Comparison of ENCODE assay signal across 17 cellular contexts in the genomic region with DNA sequence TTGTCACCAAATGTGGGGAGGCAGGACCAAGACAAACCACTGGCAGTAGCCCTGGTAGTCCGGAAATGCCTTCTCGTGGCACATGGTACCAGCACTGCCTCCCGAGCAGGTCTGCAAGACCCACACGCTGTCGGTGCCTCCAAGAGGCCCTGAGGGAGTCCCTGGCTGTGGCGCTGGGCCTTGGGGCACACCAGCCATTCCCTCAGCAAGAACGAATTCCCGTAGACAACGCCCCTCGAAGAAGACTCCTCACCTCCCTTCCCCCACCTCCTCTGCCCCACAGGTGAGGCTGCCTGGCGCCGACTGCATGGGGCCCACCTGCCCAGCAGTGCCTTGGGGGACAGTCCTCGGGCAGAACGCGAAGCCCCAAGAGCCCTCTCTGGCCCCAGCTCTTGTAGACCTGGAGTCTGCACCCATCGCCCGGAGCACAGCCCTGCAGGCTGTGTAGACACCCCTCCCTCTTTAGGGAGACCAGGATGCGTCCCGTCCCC.
"Had no signal": no experiment of that assay in that cellular context is flagged by ENCODE, and none has a peak within 500 bp of the region (broad histone marks: within the 10 kb centered on the region; RNA-seq: fewer than 3 reads in every experiment).

No MANE protein-coding gene starts in this region.

- H3K27ac ChIP-seq: cardiac muscle cell, colonic mucosa had no signal

- H3K36me3 Mint-ChIP-seq: activated naive CD8-positive, alpha-beta T cell treated with anti-CD3 and anti-CD28 coated beads for 36 hours had no signal

- H3K36me3 ChIP-seq: cardiac muscle cell, colonic mucosa had no signal

- H3K27ac Mint-ChIP-seq: activated naive CD8-positive, alpha-beta T cell treated with anti-CD3 and anti-CD28 coated beads for 36 hours; naive thymus-derived CD8-positive, alpha-beta T cell; T-helper 1 cell treated with Interleukin-12 subunit alpha and Interleukin-12 subunit beta and Interleukin-4 antibody, amounts not matched to agents 30 μg/mL and 1 μg/mL, for 36 hours had no signal

- H3K27me3 Mint-ChIP-seq: activated naive CD8-positive, alpha-beta T cell treated with anti-CD3 and anti-CD28 coated beads for 36 hours; naive thymus-derived CD8-positive, alpha-beta T cell had no signal

- H3K4me3 Mint-ChIP-seq: activated naive CD8-positive, alpha-beta T cell treated with anti-CD3 and anti-CD28 coated beads for 36 hours; naive thymus-derived CD8-positive, alpha-beta T cell; T-helper 1 cell treated with Interleukin-12 subunit alpha and Interleukin-12 subunit beta and Interleukin-4 antibody, amounts not matched to agents 30 μg/mL and 1 μg/mL, for 36 hours had no signal

- H3K9me3 ChIP-seq: colonic mucosa had no signal

- H3K27me3 ChIP-seq: cardiac muscle cell, colonic mucosa had no signal

- H3K4me1 ChIP-seq: colonic mucosa had no signal

- H3K4me1 Mint-ChIP-seq: activated naive CD8-positive, alpha-beta T cell treated with anti-CD3 and anti-CD28 coated beads for 36 hours had no signal

- H3K4me3 ChIP-seq: cardiac muscle cell, colonic mucosa had no signal

- DNase-seq: activated CD4-positive, alpha-beta T cell treated with anti-CD3 and anti-CD28 coated beads, Interleukin-2, amount 50 U/mL, for 4 hours; activated CD4-positive, CD25-positive, alpha-beta regulatory T cell treated with anti-CD3 and anti-CD28 coated beads, Interleukin-2, amount 50 U/mL, for 72 hours; activated naive CD4-positive, alpha-beta T cell; activated naive CD8-positive, alpha-beta T cell treated with anti-CD3 and anti-CD28 coated beads for 36 hours; amniotic stem cell; colonic mucosa; erythroblast; hypothalamus; kidney glomerular epithelial cell; mesenchymal stem cell; stimulated activated CD4-positive, alpha-beta T cell treated with anti-CD3 and anti-CD28 coated beads, Interleukin-12 subunit alpha, Interleukin-12 subunit beta, amount 100 ng/mL, for 4 hours; stimulated activated CD4-positive, alpha-beta T cell treated with anti-CD3 and anti-CD28 coated beads, Interleukin-1b, Interleukin-23, amount 100 ng/mL, for 48 hours; stimulated activated CD8-positive, alpha-beta memory T cell treated with anti-CD3 and anti-CD28 coated beads, Interleukin-4, amount 100 ng/mL, for 48 hours; stimulated activated naive CD4-positive, alpha-beta T cell had no signal

- ATAC-seq: naive thymus-derived CD8-positive, alpha-beta T cell had no signal
